In the genomic region with DNA sequence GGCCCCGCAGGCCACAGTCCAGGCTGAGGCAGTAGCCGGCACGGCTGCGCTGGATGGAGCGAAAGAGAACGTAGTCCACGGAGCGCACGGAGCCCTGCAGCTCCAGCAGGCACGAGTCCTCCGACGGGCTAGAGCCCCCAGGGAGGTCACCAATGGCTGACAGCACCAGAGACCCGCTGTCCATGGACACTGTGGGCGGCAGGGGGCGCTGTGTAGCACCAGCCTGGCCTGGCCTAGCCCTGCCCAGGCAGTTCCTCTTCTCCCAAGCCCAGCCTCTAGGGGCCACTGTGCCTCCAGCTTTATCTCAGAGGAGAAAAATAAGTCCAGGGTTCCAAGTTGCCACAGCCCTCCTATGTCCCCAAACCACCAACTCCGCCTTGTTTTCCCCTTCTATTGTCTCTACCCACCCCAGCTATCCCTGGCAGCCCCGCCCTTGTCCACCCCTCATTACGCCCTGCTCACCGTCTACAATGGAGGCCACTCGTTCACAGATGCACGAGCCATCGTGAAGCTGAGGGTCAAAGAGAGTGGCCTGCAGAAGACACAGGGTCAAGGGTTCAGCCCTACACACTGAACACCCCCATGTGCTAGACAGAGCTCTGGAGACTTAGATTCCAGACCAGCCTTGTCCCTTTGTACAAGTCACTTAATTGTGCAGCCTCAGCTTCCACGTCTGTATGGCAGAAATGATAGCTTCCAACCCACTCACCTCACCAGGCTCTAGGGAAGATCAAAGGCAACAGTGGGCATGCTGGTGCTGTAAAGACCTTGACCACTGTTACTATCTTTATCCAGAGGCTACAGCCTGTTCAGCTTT, we compare ENCODE assay signal across 1 cellular context.
TF ChIP-seq lines count a peak whose summit lies in the region.

No MANE protein-coding gene starts in this region.

TF ChIP-seq in GM12878, 131 proteins besides CTCF, POLR2A, EP300 and RAD21 (continued from another document and continues in another):
- TF ChIP-seq TAF1 (IDR thresholded peaks at IDR 0.05; ENCODE audit: borderline replicate concordance, low read depth, low read length): no peak
- TF ChIP-seq, protein P1, sequence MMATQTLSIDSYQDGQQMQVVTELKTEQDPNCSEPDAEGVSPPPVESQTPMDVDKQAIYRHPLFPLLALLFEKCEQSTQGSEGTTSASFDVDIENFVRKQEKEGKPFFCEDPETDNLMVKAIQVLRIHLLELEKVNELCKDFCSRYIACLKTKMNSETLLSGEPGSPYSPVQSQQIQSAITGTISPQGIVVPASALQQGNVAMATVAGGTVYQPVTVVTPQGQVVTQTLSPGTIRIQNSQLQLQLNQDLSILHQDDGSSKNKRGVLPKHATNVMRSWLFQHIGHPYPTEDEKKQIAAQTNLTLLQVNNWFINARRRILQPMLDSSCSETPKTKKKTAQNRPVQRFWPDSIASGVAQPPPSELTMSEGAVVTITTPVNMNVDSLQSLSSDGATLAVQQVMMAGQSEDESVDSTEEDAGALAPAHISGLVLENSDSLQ (IDR thresholded peaks at IDR 0.05): peak; percentile 44; the same call in 1 of the 2 replicates
- peak; percentile 86 for TF ChIP-seq NBN (IDR thresholded peaks at IDR 0.05)
- TF ChIP-seq USF1 (IDR thresholded peaks at IDR 0.05; ENCODE audit: borderline replicate concordance, extremely low read length, insufficient read depth, low read depth, low read length): no peak
- TF ChIP-seq GABPA (IDR thresholded peaks at IDR 0.05; ENCODE audit: low read depth): no peak
- TF ChIP-seq SUZ12 (IDR thresholded peaks at IDR 0.05; ENCODE audit: unreplicated experiment): no peak
- TF ChIP-seq ZBTB33 (IDR thresholded peaks at IDR 0.05): peak; percentile 36; the same call in 1 of the 2 replicates
- no peak for TF ChIP-seq E2F4 (IDR thresholded peaks at IDR 0.05; ENCODE audit: low read depth, low read length)
- TF ChIP-seq, protein P2, sequence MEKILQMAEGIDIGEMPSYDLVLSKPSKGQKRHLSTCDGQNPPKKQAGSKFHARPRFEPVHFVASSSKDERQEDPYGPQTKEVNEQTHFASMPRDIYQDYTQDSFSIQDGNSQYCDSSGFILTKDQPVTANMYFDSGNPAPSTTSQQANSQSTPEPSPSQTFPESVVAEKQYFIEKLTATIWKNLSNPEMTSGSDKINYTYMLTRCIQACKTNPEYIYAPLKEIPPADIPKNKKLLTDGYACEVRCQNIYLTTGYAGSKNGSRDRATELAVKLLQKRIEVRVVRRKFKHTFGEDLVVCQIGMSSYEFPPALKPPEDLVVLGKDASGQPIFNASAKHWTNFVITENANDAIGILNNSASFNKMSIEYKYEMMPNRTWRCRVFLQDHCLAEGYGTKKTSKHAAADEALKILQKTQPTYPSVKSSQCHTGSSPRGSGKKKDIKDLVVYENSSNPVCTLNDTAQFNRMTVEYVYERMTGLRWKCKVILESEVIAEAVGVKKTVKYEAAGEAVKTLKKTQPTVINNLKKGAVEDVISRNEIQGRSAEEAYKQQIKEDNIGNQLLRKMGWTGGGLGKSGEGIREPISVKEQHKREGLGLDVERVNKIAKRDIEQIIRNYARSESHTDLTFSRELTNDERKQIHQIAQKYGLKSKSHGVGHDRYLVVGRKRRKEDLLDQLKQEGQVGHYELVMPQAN (conservative IDR thresholded peaks at IDR 0.05): no peak
- TF ChIP-seq KDM1A (IDR thresholded peaks at IDR 0.05; ENCODE audit: borderline replicate concordance): no peak
- TF ChIP-seq RFX5 (IDR thresholded peaks at IDR 0.05; ENCODE audit: low read depth, low read length): 0 out of 2 replicates have a peak, but pooled peaks have one; percentile 36
- no peak for TF ChIP-seq BMI1 (IDR thresholded peaks at IDR 0.05; ENCODE audit: borderline replicate concordance)
- no peak for TF ChIP-seq ZSCAN29 (IDR thresholded peaks at IDR 0.05)
- TF ChIP-seq, protein P3, sequence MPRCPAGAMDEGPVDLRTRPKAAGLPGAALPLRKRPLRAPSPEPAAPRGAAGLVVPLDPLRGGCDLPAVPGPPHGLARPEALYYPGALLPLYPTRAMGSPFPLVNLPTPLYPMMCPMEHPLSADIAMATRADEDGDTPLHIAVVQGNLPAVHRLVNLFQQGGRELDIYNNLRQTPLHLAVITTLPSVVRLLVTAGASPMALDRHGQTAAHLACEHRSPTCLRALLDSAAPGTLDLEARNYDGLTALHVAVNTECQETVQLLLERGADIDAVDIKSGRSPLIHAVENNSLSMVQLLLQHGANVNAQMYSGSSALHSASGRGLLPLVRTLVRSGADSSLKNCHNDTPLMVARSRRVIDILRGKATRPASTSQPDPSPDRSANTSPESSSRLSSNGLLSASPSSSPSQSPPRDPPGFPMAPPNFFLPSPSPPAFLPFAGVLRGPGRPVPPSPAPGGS (IDR thresholded peaks at IDR 0.05; ENCODE audit: borderline replicate concordance, insufficient read depth, low read depth, low read length, poor library complexity, severe bottlenecking): no peak
- TF ChIP-seq IRF5 (IDR thresholded peaks at IDR 0.05; ENCODE audit: borderline replicate concordance): no peak
- TF ChIP-seq KAT2A (conservative IDR thresholded peaks at IDR 0.05; ENCODE audit: control insufficient read depth, low read depth, low read length): no peak
- TF ChIP-seq BCLAF1 (IDR thresholded peaks at IDR 0.05): no peak
- no peak for TF ChIP-seq CEBPZ (IDR thresholded peaks at IDR 0.05; ENCODE audit: low read depth, low read length)
- TF ChIP-seq, protein P4, sequence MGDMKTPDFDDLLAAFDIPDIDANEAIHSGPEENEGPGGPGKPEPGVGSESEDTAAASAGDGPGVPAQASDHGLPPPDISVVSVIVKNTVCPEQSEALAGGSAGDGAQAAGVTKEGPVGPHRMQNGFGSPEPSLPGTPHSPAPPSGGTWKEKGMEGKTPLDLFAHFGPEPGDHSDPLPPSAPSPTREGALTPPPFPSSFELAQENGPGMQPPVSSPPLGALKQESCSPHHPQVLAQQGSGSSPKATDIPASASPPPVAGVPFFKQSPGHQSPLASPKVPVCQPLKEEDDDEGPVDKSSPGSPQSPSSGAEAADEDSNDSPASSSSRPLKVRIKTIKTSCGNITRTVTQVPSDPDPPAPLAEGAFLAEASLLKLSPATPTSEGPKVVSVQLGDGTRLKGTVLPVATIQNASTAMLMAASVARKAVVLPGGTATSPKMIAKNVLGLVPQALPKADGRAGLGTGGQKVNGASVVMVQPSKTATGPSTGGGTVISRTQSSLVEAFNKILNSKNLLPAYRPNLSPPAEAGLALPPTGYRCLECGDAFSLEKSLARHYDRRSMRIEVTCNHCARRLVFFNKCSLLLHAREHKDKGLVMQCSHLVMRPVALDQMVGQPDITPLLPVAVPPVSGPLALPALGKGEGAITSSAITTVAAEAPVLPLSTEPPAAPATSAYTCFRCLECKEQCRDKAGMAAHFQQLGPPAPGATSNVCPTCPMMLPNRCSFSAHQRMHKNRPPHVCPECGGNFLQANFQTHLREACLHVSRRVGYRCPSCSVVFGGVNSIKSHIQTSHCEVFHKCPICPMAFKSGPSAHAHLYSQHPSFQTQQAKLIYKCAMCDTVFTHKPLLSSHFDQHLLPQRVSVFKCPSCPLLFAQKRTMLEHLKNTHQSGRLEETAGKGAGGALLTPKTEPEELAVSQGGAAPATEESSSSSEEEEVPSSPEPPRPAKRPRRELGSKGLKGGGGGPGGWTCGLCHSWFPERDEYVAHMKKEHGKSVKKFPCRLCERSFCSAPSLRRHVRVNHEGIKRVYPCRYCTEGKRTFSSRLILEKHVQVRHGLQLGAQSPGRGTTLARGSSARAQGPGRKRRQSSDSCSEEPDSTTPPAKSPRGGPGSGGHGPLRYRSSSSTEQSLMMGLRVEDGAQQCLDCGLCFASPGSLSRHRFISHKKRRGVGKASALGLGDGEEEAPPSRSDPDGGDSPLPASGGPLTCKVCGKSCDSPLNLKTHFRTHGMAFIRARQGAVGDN (IDR thresholded peaks at IDR 0.05): 0 out of 2 replicates have a peak, but pooled peaks have one; percentile 13
